8 cellular contexts compared by ENCODE assay signal in the genomic region with DNA sequence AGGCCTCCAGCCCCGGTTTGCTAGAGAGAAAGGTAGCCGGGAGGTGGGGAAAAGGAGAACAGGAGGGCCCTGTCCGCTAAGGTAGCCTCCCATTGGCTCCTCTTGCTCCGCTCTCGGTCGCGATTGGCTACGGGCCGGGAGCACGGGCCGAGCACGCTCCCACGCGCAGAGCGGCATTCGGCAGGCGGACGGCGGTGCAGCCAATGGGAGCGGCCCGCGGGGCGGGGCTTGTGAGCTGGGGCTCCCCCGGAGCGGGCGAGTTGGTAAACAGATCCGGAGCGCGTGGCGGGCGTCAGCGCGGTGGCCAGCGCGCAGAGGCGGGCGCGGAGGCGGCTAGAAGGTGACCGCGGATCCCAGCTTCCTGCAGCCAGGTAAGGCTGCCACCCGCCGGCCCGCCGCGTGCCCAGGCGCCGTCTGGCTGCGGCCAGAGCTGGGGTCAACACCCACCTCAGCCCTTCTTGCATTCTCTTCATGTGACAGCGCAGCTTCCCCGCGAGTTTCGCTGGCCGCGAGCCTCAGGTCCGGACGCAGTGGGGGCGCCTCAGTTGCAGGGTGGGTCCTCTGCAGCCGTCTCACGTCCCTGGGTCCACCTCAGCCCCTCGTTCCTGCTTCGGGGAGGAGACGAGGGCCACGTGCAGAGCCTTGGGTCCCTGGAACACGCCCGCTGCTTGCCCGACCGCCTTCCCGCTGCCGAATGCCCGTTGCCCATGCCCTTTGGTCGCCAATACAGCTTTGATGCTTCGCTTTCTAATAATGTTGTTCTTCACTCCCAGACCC. TPM values are rescaled to one million over a fixed set of nuclear protein-coding genes. Genes with fewer than 3 reads are reported as not detected.
A peak's percentile ranks its signal among the peaks of the same experiment; 100 is the strongest.
DNase-seq lines count a peak whose midpoint lies in the region; ATAC-seq and TF ChIP-seq lines count a peak whose summit lies in the region.

A gene (plus strand): TSS at position 266 of the 777 bp plus-strand sequence. CDS start 21,092 bp downstream, outside the sequence.

- DNase-seq in DMS114 treated with DMSO at 0.1 percent for 48 hours (lab: John Stamatoyannopoulos, UW; ENCODE audit: unreplicated experiment) (peak; percentile 98), Panc1 (ENCODE audit: low read depth, low spot score) (peak; percentile 95), erythroblast (lab: John Stamatoyannopoulos, UW) (peak; percentile 99), mucosa of gallbladder (ENCODE audit: low spot score) (peak; percentile 99)
- DNase-seq in activated T-cell treated with anti-CD3 and anti-CD28 coated beads, Interleukin-2, amount 50 U/mL, for 4 hours = peak; percentile 98
- DNase-seq in stimulated activated CD8-positive, alpha-beta memory T cell treated with anti-CD3 and anti-CD28 coated beads, Interleukin-4, amount 100 ng/mL, for 24 hours (ENCODE audit: low read depth) = peak; percentile 99

- peak within 1 kb of the TSS; percentile 98 for H3K4me2 ChIP-seq in KMS-11

- peak within 1 kb of the TSS; percentile 89 for H3K4me3 Mint-ChIP-seq in activated T-cell treated with anti-CD3 and anti-CD28 coated beads, Interleukin-2, amount 50 U/mL, for 4 hours

- peaks cover 2% of the 10 kb centered on the region for H3K36me3 Mint-ChIP-seq in activated T-cell treated with anti-CD3 and anti-CD28 coated beads, Interleukin-2, amount 50 U/mL, for 4 hours (ENCODE audit: insufficient read depth)

- peaks cover 20% of the 10 kb centered on the region for H3K4me1 ChIP-seq in KMS-11 (ENCODE audit: low read depth, poor library complexity, severe bottlenecking)
- H3K4me1 ChIP-seq in Panc1 (ENCODE audit: control insufficient read depth, insufficient read depth, low read length) = peaks cover 26% of the 10 kb centered on the region

- H3K9me3 ChIP-seq in Panc1 (ENCODE audit: control insufficient read depth, insufficient read depth, low read depth, low read length) = no peaks in the 10 kb centered on the region

- CTCF ChIA-PET in Panc1 (lab: Charles Lee) = no interaction called here

- peaks cover 43% of the 10 kb centered on the region; the same call in 1 of the 2 replicates for H3K79me2 ChIP-seq in KMS-11 (ENCODE audit: insufficient read depth, low read depth)

- POLR2A ChIA-PET in Panc1 (lab: Charles Lee) = interaction anchor here (0.7 kb wide), 1 partner anchor 421 kb away, joined by 3 read pairs; no protein-coding TSS in a partner anchor

- intact Hi-C loops in Panc1 (cut with micrococcal nuclease; ENCODE audit: unreplicated experiment) = no loop called here

- H3K4me3 ChIP-seq in KMS-11 (IDR thresholded peaks at IDR 0.05; ENCODE audit: insufficient read depth, low read depth, low read length) (peak within 1 kb of the TSS; percentile 69), Panc1 (ENCODE audit: low read depth in 2 of 2, low read length in 2 of 2) (peak within 1 kb of the TSS; percentile 77 to 82)

- in situ Hi-C loops in Panc1 (cut with HindIII; ENCODE audit: low pct_unique_long_range_greater_than_20kb, low sequenced_read_pairs) = no loop called here

- H3K27me3 Mint-ChIP-seq in activated T-cell treated with anti-CD3 and anti-CD28 coated beads, Interleukin-2, amount 50 U/mL, for 4 hours (ENCODE audit: low read depth) = no peaks in the 10 kb centered on the region

- peak; percentile 85 for TF ChIP-seq POLR2A in erythroblast (IDR thresholded peaks at IDR 0.05; ENCODE audit: low read length)

- peak within 1 kb of the TSS; percentile 98 for H3K27ac ChIP-seq in KMS-11
- peak within 1 kb of the TSS; percentile 92 for H3K27ac ChIP-seq in Panc1 (ENCODE audit: low read length)

- no TSS peak for BruUV-seq in Panc1 (replicated peaks; lab: Mats Ljungman, UMichigan)

- H3K27me3 ChIP-seq in KMS-11 (ENCODE audit: insufficient read depth, low read depth) (no peaks in the 10 kb centered on the region), Panc1 (ENCODE audit: control insufficient read depth, insufficient read depth, low read length) (no peaks in the 10 kb centered on the region)

- no peaks in the 10 kb centered on the region for H4K20me1 ChIP-seq in KMS-11 (ENCODE audit: insufficient read depth)

- ATAC-seq in GM21786 (IDR thresholded peaks at IDR 0.05; ENCODE audit: unreplicated experiment) (peak; percentile 95), Panc1 (peak; percentile 97)
- peak; percentile 95 to 96 for ATAC-seq in activated T-cell treated with anti-CD3 and anti-CD28 coated beads, Interleukin-2, amount 50 U/mL, for 4 hours

- H3K9ac ChIP-seq in KMS-11 = peak within 1 kb of the TSS; percentile 94

- H3K36me3 ChIP-seq in KMS-11 (ENCODE audit: insufficient read depth) (no peaks in the 10 kb centered on the region), Panc1 (ENCODE audit: control insufficient read depth, insufficient read depth, low read length) (no peaks in the 10 kb centered on the region; the same call in 1 of the 2 replicates)

- H3K4me1 Mint-ChIP-seq in activated T-cell treated with anti-CD3 and anti-CD28 coated beads, Interleukin-2, amount 50 U/mL, for 4 hours (ENCODE audit: low read depth) = peaks cover 48% of the 10 kb centered on the region

- peaks cover 4% of the 10 kb centered on the region for H3K9me3 Mint-ChIP-seq in activated T-cell treated with anti-CD3 and anti-CD28 coated beads, Interleukin-2, amount 50 U/mL, for 4 hours

- H2AFZ ChIP-seq in KMS-11 (ENCODE audit: low read depth) = peak within 1 kb of the TSS; percentile 84

- no peak for TF ChIP-seq CTCF in KMS-11 (conservative IDR thresholded peaks at IDR 0.05; ENCODE audit: low read depth, low read length)
- TF ChIP-seq CTCF in Panc1 (IDR thresholded peaks at IDR 0.05) = no peak

RNA-seq across cellular contexts. Expression of the gene that starts here (rescaled TPM):
- total RNA-seq in Panc1 (2021; ENCODE audit: unreplicated experiment) (15.1 TPM), mucosa of gallbladder (109 TPM)
- polyA plus RNA-seq in Panc1 (2012; ENCODE audit: insufficient read length) = 15.7 TPM
- 10 to 100 TPM; 25.4 to 31.3 (median 31.0) TPM for total RNA-seq in activated T-cell treated with anti-CD3 and anti-CD28 coated beads, Interleukin-2, amount 50 U/mL, for 4 hours

Comparison
In these comparisons a context has a peak if more than half of its experiments do, and no peak if none do; other contexts are left out.
1. Peak in every context shown above with its lines: DNase-seq, ATAC-seq, H3K4me3 ChIP-seq and H3K27ac ChIP-seq.